21 cellular contexts compared by ENCODE assay signal in genomic region chr2:10087360-10087759, GRCh38.
"Had no signal": no experiment of that assay in that cellular context is flagged by ENCODE, and none has a peak within 500 bp of the region (broad histone marks: within the 10 kb centered on the region; RNA-seq: fewer than 3 reads in every experiment).

No MANE protein-coding gene starts in this region.

- H3K4me1 ChIP-seq: foreskin keratinocyte had no signal

- H3K36me3 Mint-ChIP-seq: activated naive CD8-positive, alpha-beta T cell; mesothelial cell of epicardium had no signal

- H3K27ac Mint-ChIP-seq: activated naive CD8-positive, alpha-beta T cell; activated T-helper 1 cell treated with anti-CD3 and anti-CD28 coated beads, Interleukin-12 subunit alpha, Interleukin-12 subunit beta, Interleukin-2, Interleukin-4 antibody, amounts not matched to agents 30 ng/mL and 10 ng/mL and 1 ng/mL, durations not matched to agents 14 hours and 24 hours and 36 hours; mesothelial cell of epicardium; nephron progenitor cell; progenitor cell of endocrine pancreas had no signal

- H3K27me3 Mint-ChIP-seq: progenitor cell of endocrine pancreas had no signal

- DNase-seq: activated CD4-positive, alpha-beta T cell treated with anti-CD3 and anti-CD28 coated beads, Interleukin-2, amount 50 U/mL, for 4 hours; activated gamma-delta T cell treated with Interleukin-2 at 50 U/mL for 16 hours; dermis blood vessel endothelial cell; effector memory CD8-positive, alpha-beta T cell; foreskin keratinocyte; glutamatergic neuron; hypothalamus; islet precursor cell; nephron progenitor cell; nucleus accumbens; stimulated activated CD4-positive, alpha-beta T cell treated with anti-CD3 and anti-CD28 coated beads, Interleukin-12 subunit alpha, Interleukin-12 subunit beta, amount 100 ng/mL, for 4 hours; stimulated activated CD4-positive, alpha-beta T cell treated with anti-CD3 and anti-CD28 coated beads, Interleukin-1b, Interleukin-23, amount 100 ng/mL, for 48 hours; stimulated activated CD8-positive, alpha-beta memory T cell treated with anti-CD3 and anti-CD28 coated beads, Interleukin-4, amount 100 ng/mL, for 48 hours; stimulated activated naive CD4-positive, alpha-beta T cell; upper lobe of right lung had no signal

- H3K9me3 ChIP-seq: upper lobe of right lung had no signal

- H3K4me3 Mint-ChIP-seq: activated naive CD8-positive, alpha-beta T cell; activated T-helper 1 cell treated with anti-CD3 and anti-CD28 coated beads, Interleukin-12 subunit alpha, Interleukin-12 subunit beta, Interleukin-2, Interleukin-4 antibody, amounts not matched to agents 30 ng/mL and 10 ng/mL and 1 ng/mL, durations not matched to agents 14 hours and 24 hours and 36 hours; effector memory CD8-positive, alpha-beta T cell; mesothelial cell of epicardium; nephron progenitor cell had no signal

- H3K27ac ChIP-seq: epithelial cell of prostate, foreskin keratinocyte, upper lobe of right lung had no signal

- H3K4me3 ChIP-seq: lung, upper lobe of right lung had no signal

- H3K9me3 Mint-ChIP-seq: mesothelial cell of epicardium had no signal

- H3K36me3 ChIP-seq: upper lobe of right lung had no signal
